ENCODE assay signal across 1 cellular context in the genomic region with DNA sequence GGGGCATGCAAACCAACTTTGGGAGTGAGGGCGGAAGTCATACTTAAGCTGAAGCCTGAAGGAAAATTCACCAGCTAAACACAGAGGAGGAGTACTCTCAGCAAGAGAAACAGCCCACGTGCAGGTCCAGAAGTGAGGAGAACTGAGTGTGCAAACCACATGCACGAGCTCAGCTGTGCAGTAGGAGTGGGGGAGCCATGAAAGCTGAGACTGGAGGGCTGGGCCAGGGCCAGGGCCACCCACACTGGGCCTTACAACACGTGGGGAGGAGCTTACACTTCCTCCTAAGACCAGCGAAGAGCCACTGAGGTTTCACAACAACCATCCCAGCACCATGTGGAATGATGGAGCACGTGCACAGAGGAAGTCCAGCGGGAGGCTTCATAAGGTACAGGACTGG.
A peak's percentile ranks its signal among the peaks of the same experiment; 100 is the strongest.
TF ChIP-seq lines count a peak whose summit lies in the region.

No MANE protein-coding gene starts in this region.

TF ChIP-seq in HepG2, 621 proteins besides CTCF, POLR2A, EP300 and RAD21 (continued from another document and continues in another):
- TF ChIP-seq FOSL2 (CRISPR knock-in tag; IDR thresholded peaks at IDR 0.05) (peak; percentile 36; the same call in 1 of the 2 replicates), KAT8 (CRISPR knock-in tag; IDR thresholded peaks at IDR 0.05) (0 out of 2 replicates have a peak, but pooled peaks have one; percentile 26), ZFX (CRISPR knock-in tag; IDR thresholded peaks at IDR 0.05; ENCODE audit: low read depth) (0 out of 2 replicates have a peak, but pooled peaks have one; percentile 31), CENPT (CRISPR knock-in tag; IDR thresholded peaks at IDR 0.05; ENCODE audit: low read depth) (no peak), HMG20A (CRISPR knock-in tag; IDR thresholded peaks at IDR 0.05; ENCODE audit: borderline replicate concordance) (0 out of 2 replicates have a peak, but pooled peaks have one; percentile 15), SOX13 (IDR thresholded peaks at IDR 0.05) (no peak), SOX13 (CRISPR knock-in tag; conservative IDR thresholded peaks at IDR 0.05 in 1 of 2, IDR thresholded peaks at IDR 0.05 in 1 of 2) (peak in 1 of 2 experiments; percentile 38; a peak in 1 of 4 replicates), TMF1 (CRISPR knock-in tag; IDR thresholded peaks at IDR 0.05; ENCODE audit: low read depth) (no peak), BHLHE40 (IDR thresholded peaks at IDR 0.05; ENCODE audit: low read length) (peak; percentile 84), CBX5 (CRISPR knock-in tag; IDR thresholded peaks at IDR 0.05; ENCODE audit: borderline replicate concordance) (peak; percentile 65; the same call in 1 of the 2 replicates), ZNF670 (CRISPR knock-in tag; IDR thresholded peaks at IDR 0.05; ENCODE audit: borderline replicate concordance) (no peak), TOPORS (CRISPR knock-in tag; IDR thresholded peaks at IDR 0.05) (no peak), PHF5A (CRISPR knock-in tag; IDR thresholded peaks at IDR 0.05; ENCODE audit: low read depth, unreplicated experiment) (no peak), LCORL (IDR thresholded peaks at IDR 0.05) (no peak), LCORL (CRISPR knock-in tag; IDR thresholded peaks at IDR 0.05) (no peak), THAP11 (CRISPR knock-in tag; IDR thresholded peaks at IDR 0.05) (peak; percentile 38; the same call in 1 of the 2 replicates), MYC (CRISPR knock-in tag; IDR thresholded peaks at IDR 0.05; ENCODE audit: borderline replicate concordance) (peak; percentile 68; the same call in 1 of the 2 replicates)
- TF ChIP-seq, protein P1, sequence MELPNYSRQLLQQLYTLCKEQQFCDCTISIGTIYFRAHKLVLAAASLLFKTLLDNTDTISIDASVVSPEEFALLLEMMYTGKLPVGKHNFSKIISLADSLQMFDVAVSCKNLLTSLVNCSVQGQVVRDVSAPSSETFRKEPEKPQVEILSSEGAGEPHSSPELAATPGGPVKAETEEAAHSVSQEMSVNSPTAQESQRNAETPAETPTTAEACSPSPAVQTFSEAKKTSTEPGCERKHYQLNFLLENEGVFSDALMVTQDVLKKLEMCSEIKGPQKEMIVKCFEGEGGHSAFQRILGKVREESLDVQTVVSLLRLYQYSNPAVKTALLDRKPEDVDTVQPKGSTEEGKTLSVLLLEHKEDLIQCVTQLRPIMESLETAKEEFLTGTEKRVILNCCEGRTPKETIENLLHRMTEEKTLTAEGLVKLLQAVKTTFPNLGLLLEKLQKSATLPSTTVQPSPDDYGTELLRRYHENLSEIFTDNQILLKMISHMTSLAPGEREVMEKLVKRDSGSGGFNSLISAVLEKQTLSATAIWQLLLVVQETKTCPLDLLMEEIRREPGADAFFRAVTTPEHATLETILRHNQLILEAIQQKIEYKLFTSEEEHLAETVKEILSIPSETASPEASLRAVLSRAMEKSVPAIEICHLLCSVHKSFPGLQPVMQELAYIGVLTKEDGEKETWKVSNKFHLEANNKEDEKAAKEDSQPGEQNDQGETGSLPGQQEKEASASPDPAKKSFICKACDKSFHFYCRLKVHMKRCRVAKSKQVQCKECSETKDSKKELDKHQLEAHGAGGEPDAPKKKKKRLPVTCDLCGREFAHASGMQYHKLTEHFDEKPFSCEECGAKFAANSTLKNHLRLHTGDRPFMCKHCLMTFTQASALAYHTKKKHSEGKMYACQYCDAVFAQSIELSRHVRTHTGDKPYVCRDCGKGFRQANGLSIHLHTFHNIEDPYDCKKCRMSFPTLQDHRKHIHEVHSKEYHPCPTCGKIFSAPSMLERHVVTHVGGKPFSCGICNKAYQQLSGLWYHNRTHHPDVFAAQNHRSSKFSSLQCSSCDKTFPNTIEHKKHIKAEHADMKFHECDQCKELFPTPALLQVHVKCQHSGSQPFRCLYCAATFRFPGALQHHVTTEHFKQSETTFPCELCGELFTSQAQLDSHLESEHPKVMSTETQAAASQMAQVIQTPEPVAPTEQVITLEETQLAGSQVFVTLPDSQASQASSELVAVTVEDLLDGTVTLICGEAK (IDR thresholded peaks at IDR 0.05): no peak
- TF ChIP-seq, protein P1 (CRISPR knock-in tag; IDR thresholded peaks at IDR 0.05): 0 out of 2 replicates have a peak, but pooled peaks have one; percentile 29
- TF ChIP-seq, protein P2, sequence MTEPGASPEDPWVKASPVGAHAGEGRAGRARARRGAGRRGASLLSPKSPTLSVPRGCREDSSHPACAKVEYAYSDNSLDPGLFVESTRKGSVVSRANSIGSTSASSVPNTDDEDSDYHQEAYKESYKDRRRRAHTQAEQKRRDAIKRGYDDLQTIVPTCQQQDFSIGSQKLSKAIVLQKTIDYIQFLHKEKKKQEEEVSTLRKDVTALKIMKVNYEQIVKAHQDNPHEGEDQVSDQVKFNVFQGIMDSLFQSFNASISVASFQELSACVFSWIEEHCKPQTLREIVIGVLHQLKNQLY (CRISPR knock-in tag; IDR thresholded peaks at IDR 0.05): 0 out of 2 replicates have a peak, but pooled peaks have one; percentile 30
- TF ChIP-seq, protein P3, sequence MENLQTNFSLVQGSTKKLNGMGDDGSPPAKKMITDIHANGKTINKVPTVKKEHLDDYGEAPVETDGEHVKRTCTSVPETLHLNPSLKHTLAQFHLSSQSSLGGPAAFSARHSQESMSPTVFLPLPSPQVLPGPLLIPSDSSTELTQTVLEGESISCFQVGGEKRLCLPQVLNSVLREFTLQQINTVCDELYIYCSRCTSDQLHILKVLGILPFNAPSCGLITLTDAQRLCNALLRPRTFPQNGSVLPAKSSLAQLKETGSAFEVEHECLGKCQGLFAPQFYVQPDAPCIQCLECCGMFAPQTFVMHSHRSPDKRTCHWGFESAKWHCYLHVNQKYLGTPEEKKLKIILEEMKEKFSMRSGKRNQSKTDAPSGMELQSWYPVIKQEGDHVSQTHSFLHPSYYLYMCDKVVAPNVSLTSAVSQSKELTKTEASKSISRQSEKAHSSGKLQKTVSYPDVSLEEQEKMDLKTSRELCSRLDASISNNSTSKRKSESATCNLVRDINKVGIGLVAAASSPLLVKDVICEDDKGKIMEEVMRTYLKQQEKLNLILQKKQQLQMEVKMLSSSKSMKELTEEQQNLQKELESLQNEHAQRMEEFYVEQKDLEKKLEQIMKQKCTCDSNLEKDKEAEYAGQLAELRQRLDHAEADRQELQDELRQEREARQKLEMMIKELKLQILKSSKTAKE (CRISPR knock-in tag; IDR thresholded peaks at IDR 0.05; ENCODE audit: borderline replicate concordance): no peak
- TF ChIP-seq, protein P4, sequence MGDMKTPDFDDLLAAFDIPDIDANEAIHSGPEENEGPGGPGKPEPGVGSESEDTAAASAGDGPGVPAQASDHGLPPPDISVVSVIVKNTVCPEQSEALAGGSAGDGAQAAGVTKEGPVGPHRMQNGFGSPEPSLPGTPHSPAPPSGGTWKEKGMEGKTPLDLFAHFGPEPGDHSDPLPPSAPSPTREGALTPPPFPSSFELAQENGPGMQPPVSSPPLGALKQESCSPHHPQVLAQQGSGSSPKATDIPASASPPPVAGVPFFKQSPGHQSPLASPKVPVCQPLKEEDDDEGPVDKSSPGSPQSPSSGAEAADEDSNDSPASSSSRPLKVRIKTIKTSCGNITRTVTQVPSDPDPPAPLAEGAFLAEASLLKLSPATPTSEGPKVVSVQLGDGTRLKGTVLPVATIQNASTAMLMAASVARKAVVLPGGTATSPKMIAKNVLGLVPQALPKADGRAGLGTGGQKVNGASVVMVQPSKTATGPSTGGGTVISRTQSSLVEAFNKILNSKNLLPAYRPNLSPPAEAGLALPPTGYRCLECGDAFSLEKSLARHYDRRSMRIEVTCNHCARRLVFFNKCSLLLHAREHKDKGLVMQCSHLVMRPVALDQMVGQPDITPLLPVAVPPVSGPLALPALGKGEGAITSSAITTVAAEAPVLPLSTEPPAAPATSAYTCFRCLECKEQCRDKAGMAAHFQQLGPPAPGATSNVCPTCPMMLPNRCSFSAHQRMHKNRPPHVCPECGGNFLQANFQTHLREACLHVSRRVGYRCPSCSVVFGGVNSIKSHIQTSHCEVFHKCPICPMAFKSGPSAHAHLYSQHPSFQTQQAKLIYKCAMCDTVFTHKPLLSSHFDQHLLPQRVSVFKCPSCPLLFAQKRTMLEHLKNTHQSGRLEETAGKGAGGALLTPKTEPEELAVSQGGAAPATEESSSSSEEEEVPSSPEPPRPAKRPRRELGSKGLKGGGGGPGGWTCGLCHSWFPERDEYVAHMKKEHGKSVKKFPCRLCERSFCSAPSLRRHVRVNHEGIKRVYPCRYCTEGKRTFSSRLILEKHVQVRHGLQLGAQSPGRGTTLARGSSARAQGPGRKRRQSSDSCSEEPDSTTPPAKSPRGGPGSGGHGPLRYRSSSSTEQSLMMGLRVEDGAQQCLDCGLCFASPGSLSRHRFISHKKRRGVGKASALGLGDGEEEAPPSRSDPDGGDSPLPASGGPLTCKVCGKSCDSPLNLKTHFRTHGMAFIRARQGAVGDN (CRISPR knock-in tag; IDR thresholded peaks at IDR 0.05): peak; percentile 66
- TF ChIP-seq, protein P5, sequence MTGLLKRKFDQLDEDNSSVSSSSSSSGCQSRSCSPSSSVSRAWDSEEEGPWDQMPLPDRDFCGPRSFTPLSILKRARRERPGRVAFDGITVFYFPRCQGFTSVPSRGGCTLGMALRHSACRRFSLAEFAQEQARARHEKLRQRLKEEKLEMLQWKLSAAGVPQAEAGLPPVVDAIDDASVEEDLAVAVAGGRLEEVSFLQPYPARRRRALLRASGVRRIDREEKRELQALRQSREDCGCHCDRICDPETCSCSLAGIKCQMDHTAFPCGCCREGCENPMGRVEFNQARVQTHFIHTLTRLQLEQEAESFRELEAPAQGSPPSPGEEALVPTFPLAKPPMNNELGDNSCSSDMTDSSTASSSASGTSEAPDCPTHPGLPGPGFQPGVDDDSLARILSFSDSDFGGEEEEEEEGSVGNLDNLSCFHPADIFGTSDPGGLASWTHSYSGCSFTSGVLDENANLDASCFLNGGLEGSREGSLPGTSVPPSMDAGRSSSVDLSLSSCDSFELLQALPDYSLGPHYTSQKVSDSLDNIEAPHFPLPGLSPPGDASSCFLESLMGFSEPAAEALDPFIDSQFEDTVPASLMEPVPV (CRISPR knock-in tag; IDR thresholded peaks at IDR 0.05): no peak
- TF ChIP-seq, protein P6, sequence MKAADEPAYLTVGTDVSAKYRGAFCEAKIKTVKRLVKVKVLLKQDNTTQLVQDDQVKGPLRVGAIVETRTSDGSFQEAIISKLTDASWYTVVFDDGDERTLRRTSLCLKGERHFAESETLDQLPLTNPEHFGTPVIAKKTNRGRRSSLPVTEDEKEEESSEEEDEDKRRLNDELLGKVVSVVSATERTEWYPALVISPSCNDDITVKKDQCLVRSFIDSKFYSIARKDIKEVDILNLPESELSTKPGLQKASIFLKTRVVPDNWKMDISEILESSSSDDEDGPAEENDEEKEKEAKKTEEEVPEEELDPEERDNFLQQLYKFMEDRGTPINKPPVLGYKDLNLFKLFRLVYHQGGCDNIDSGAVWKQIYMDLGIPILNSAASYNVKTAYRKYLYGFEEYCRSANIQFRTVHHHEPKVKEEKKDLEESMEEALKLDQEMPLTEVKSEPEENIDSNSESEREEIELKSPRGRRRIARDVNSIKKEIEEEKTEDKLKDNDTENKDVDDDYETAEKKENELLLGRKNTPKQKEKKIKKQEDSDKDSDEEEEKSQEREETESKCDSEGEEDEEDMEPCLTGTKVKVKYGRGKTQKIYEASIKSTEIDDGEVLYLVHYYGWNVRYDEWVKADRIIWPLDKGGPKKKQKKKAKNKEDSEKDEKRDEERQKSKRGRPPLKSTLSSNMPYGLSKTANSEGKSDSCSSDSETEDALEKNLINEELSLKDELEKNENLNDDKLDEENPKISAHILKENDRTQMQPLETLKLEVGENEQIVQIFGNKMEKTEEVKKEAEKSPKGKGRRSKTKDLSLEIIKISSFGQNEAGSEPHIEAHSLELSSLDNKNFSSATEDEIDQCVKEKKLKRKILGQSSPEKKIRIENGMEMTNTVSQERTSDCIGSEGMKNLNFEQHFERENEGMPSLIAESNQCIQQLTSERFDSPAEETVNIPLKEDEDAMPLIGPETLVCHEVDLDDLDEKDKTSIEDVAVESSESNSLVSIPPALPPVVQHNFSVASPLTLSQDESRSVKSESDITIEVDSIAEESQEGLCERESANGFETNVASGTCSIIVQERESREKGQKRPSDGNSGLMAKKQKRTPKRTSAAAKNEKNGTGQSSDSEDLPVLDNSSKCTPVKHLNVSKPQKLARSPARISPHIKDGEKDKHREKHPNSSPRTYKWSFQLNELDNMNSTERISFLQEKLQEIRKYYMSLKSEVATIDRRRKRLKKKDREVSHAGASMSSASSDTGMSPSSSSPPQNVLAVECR (CRISPR knock-in tag; IDR thresholded peaks at IDR 0.05; ENCODE audit: borderline replicate concordance): peak; percentile 15; the same call in 1 of the 2 replicates
- TF ChIP-seq, protein P7, sequence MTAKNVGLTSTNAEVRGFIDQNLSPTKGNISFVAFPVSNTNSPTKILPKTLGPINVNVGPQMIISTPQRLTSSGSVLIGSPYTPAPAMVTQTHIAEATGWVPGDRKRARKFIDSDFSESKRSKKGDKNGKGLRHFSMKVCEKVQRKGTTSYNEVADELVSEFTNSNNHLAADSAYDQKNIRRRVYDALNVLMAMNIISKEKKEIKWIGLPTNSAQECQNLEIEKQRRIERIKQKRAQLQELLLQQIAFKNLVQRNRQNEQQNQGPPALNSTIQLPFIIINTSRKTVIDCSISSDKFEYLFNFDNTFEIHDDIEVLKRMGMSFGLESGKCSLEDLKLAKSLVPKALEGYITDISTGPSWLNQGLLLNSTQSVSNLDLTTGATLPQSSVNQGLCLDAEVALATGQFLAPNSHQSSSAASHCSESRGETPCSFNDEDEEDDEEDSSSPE (CRISPR knock-in tag; IDR thresholded peaks at IDR 0.05): peak; percentile 50; the same call in 1 of the 2 replicates
